Comparison of ENCODE assay signal across 14 cellular contexts in the genomic region with DNA sequence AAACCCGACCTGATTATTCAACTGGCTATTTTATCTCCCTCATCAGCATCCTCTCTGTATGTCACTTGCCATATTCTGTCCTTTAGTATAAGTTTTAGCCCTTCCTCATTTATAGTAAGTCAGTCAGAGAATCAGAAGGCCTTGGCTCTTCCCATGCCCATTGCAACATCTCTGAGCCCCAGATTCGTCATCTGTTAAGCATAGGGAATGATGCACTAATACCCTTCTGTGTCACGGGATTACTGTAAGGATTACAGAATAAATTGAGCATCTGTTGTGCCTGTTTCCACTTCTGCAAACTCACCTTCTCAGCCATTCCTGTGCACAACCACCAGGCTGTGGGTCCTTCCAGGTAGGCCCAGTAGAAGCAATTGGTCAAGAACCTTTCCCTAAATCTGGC.
DNase-seq lines count a peak whose midpoint lies in the region; TF ChIP-seq lines count a peak whose summit lies in the region.
"Had no signal": no experiment of that assay in that cellular context is flagged by ENCODE, and none has a peak within 500 bp of the region (broad histone marks: within the 10 kb centered on the region; RNA-seq: fewer than 3 reads in every experiment).

No MANE protein-coding gene starts in this region.

- peaks cover 44% of the 10 kb centered on the region for H3K36me3 Mint-ChIP-seq in endothelial cell (ENCODE audit: low read depth, unreplicated experiment)

- intact Hi-C loops in head of caudate nucleus (cut with DNase I), result no loop called here

- H3K27ac Mint-ChIP-seq in endothelial cell (ENCODE audit: unreplicated experiment), result no peak overlapping the region

- no peak for TF ChIP-seq CTCF in endothelial cell (IDR thresholded peaks at IDR 0.05; ENCODE audit: unreplicated experiment)

- DNase-seq in D341Med (ENCODE audit: low spot score) (peak; percentile 41), NCI-H524 (lab: John Stamatoyannopoulos, UW) (peak; percentile 51 to 77), endothelial cell (ENCODE audit: low spot score) (no peak), iris pigment epithelial cell (ENCODE audit: low read depth) (peak; percentile 50), OCI-M2 (lab: John Stamatoyannopoulos, UW; ENCODE audit: unreplicated experiment) (no peak), NAMALWA (ENCODE audit: low spot score) (no peak), germinal center (ENCODE audit: low spot score) (no peak), head of caudate nucleus (no peak)
- DNase-seq: C1 segment of cervical spinal cord, NCI-H1048, NCI-H1436 treated with DMSO at 0.1 percent for 48 hours, NCI-H2081, NCI-H510A treated with DMSO at 0.1 percent for 48 hours, SHP77 treated with DMSO at 0.1 percent for 48 hours had no signal

- peaks cover 13% of the 10 kb centered on the region for H3K4me1 Mint-ChIP-seq in endothelial cell (ENCODE audit: unreplicated experiment)

- peak overlapping the region; percentile 22 for H3K4me3 Mint-ChIP-seq in endothelial cell (ENCODE audit: unreplicated experiment)

- peaks cover 3% of the 10 kb centered on the region for H3K9me3 Mint-ChIP-seq in endothelial cell (ENCODE audit: unreplicated experiment)

- H3K27me3 Mint-ChIP-seq in endothelial cell (ENCODE audit: unreplicated experiment), result peaks cover 12% of the 10 kb centered on the region

Comparison
In these comparisons a context has a peak if more than half of its experiments do, and no peak if none do; other contexts are left out.
1. DNase-seq: peak in D341Med (single experiment), NCI-H524 (2 of 2) and iris pigment epithelial cell (single experiment); none in endothelial cell (single experiment), OCI-M2 (single experiment), NAMALWA (single experiment), germinal center (single experiment) and head of caudate nucleus (0 of 42).